In genomic region chr5:178130576-178131445, GRCh38 we compare ENCODE assay signal across 1 cellular context.
TF ChIP-seq lines count a peak whose summit lies in the region.

TSS of gene RMND5B (plus strand) at chr5:178131014. CDS start at chr5:178138120, 7,106 bp downstream.

TF ChIP-seq in WTC11, 78 proteins besides CTCF, POLR2A, EP300 and RAD21 (continued from another document and continues in another):
- peak; percentile 81 for TF ChIP-seq ARID4B (CRISPR knock-in tag; IDR thresholded peaks at IDR 0.05; ENCODE audit: borderline replicate concordance)
- peak; percentile 67; the same call in 1 of the 2 replicates for TF ChIP-seq MAX (CRISPR knock-in tag; IDR thresholded peaks at IDR 0.05)
- TF ChIP-seq TEAD4 (CRISPR knock-in tag; IDR thresholded peaks at IDR 0.05), result no peak
- TF ChIP-seq NFYB (CRISPR knock-in tag; conservative IDR thresholded peaks at IDR 0.05; ENCODE audit: low read depth), result no peak
- TF ChIP-seq MYBL2 (CRISPR knock-in tag; IDR thresholded peaks at IDR 0.05), result peak; percentile 62
- no peak for TF ChIP-seq ZNF423 (CRISPR knock-in tag; IDR thresholded peaks at IDR 0.05)
- no peak for TF ChIP-seq ERG (CRISPR knock-in tag; IDR thresholded peaks at IDR 0.05)
- no peak for TF ChIP-seq CDX4 (CRISPR knock-in tag; IDR thresholded peaks at IDR 0.05; ENCODE audit: borderline replicate concordance)
- 0 out of 2 replicates have a peak, but pooled peaks have one; percentile 15 for TF ChIP-seq ZNF219 (CRISPR knock-in tag; IDR thresholded peaks at IDR 0.05; ENCODE audit: borderline replicate concordance)
- no peak for TF ChIP-seq CREB1 (CRISPR knock-in tag; IDR thresholded peaks at IDR 0.05)
- 0 out of 2 replicates have a peak, but pooled peaks have one; percentile 57 for TF ChIP-seq CREM (CRISPR knock-in tag; IDR thresholded peaks at IDR 0.05)
- TF ChIP-seq FOXK1 (CRISPR knock-in tag; IDR thresholded peaks at IDR 0.05), result 0 out of 2 replicates have a peak, but pooled peaks have one; percentile 30
- peak; percentile 87 for TF ChIP-seq ETV6 (CRISPR knock-in tag; IDR thresholded peaks at IDR 0.05)
- TF ChIP-seq SP1 (CRISPR knock-in tag; conservative IDR thresholded peaks at IDR 0.05), result peak; percentile 56
- TF ChIP-seq ZNF671 (CRISPR knock-in tag; IDR thresholded peaks at IDR 0.05), result peak; percentile 61; the same call in 1 of the 2 replicates
- TF ChIP-seq TCF7 (CRISPR knock-in tag; IDR thresholded peaks at IDR 0.05; ENCODE audit: low read depth), result no peak
- TF ChIP-seq ELF4 (CRISPR knock-in tag; IDR thresholded peaks at IDR 0.05; ENCODE audit: low read depth), result 0 out of 2 replicates have a peak, but pooled peaks have one; percentile 47
- no peak for TF ChIP-seq STAT6 (CRISPR knock-in tag; conservative IDR thresholded peaks at IDR 0.05; ENCODE audit: low read depth)
- TF ChIP-seq ZNF532 (CRISPR knock-in tag; IDR thresholded peaks at IDR 0.05; ENCODE audit: borderline replicate concordance), result no peak; the same call in 1 of the 2 replicates
- TF ChIP-seq SMAD3 (CRISPR knock-in tag; IDR thresholded peaks at IDR 0.05; ENCODE audit: borderline replicate concordance), result no peak
- TF ChIP-seq FOXP4 (CRISPR knock-in tag; IDR thresholded peaks at IDR 0.05), result no peak; the same call in 1 of the 2 replicates
- TF ChIP-seq USF1 (CRISPR knock-in tag; IDR thresholded peaks at IDR 0.05), result no peak
- TF ChIP-seq PRRX2 (CRISPR knock-in tag; IDR thresholded peaks at IDR 0.05), result 0 out of 2 replicates have a peak, but pooled peaks have one; percentile 8
- TF ChIP-seq ZNF512 (CRISPR knock-in tag; IDR thresholded peaks at IDR 0.05; ENCODE audit: borderline replicate concordance), result no peak
- no peak for TF ChIP-seq ZNF121 (CRISPR knock-in tag; IDR thresholded peaks at IDR 0.05)
- peak; percentile 72 for TF ChIP-seq FOXP1 (CRISPR knock-in tag; IDR thresholded peaks at IDR 0.05; ENCODE audit: borderline replicate concordance)
- 0 out of 2 replicates have a peak, but pooled peaks have one; percentile 65 for TF ChIP-seq ZNF232 (CRISPR knock-in tag; IDR thresholded peaks at IDR 0.05)
- no peak for TF ChIP-seq ZNF138 (CRISPR knock-in tag; conservative IDR thresholded peaks at IDR 0.05)
- no peak for TF ChIP-seq USF2 (CRISPR knock-in tag; IDR thresholded peaks at IDR 0.05)
- TF ChIP-seq TP53 (CRISPR knock-in tag; IDR thresholded peaks at IDR 0.05), result no peak
- no peak for TF ChIP-seq E2F1 (CRISPR knock-in tag; IDR thresholded peaks at IDR 0.05)
